In genomic region chr10:130167707-130168106, GRCh38 we compare ENCODE assay signal across 14 cellular contexts.
"Had no signal": no experiment of that assay in that cellular context is flagged by ENCODE, and none has a peak within 500 bp of the region (broad histone marks: within the 10 kb centered on the region; RNA-seq: fewer than 3 reads in every experiment).

No MANE protein-coding gene starts in this region.

- H3K27ac Mint-ChIP-seq: memory B cell had no signal

- H3K27me3 Mint-ChIP-seq: memory B cell had no signal

- ATAC-seq: foreskin keratinocyte, gastroesophageal sphincter, heart left ventricle, left cardiac atrium had no signal

- H3K4me3 Mint-ChIP-seq: memory B cell had no signal

- H3K9me3 Mint-ChIP-seq: memory B cell had no signal

- DNase-seq: dermis blood vessel endothelial cell; dorsolateral prefrontal cortex; effector CD4-positive, alpha-beta T cell; effector memory CD4-positive, alpha-beta T cell; foreskin keratinocyte; heart left ventricle; hypothalamus; left cardiac atrium; left ventricle myocardium inferior; mammary epithelial cell; mesendoderm; midbrain had no signal
